ENCODE assay signal across 1 cellular context in genomic region chr11:117232022-117232878, GRCh38.
TF ChIP-seq lines count a peak whose summit lies in the region.

A gene with protein sequence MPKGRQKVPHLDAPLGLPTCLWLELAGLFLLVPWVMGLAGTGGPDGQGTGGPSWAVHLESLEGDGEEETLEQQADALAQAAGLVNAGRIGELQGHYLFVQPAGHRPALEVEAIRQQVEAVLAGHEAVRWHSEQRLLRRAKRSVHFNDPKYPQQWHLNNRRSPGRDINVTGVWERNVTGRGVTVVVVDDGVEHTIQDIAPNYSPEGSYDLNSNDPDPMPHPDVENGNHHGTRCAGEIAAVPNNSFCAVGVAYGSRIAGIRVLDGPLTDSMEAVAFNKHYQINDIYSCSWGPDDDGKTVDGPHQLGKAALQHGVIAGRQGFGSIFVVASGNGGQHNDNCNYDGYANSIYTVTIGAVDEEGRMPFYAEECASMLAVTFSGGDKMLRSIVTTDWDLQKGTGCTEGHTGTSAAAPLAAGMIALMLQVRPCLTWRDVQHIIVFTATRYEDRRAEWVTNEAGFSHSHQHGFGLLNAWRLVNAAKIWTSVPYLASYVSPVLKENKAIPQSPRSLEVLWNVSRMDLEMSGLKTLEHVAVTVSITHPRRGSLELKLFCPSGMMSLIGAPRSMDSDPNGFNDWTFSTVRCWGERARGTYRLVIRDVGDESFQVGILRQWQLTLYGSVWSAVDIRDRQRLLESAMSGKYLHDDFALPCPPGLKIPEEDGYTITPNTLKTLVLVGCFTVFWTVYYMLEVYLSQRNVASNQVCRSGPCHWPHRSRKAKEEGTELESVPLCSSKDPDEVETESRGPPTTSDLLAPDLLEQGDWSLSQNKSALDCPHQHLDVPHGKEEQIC (minus strand): TSS chr11:117232073. CDS start chr11:117229844, 2,229 bp downstream.
Gene RNF214, plus strand, starts transcription at chr11:117232671. Its CDS starts 1,602 bp downstream, at chr11:117234273.

TF ChIP-seq in K562, 482 proteins besides CTCF, POLR2A, EP300 and RAD21 (continued from another document and continues in another):
- TF ChIP-seq, protein P1, sequence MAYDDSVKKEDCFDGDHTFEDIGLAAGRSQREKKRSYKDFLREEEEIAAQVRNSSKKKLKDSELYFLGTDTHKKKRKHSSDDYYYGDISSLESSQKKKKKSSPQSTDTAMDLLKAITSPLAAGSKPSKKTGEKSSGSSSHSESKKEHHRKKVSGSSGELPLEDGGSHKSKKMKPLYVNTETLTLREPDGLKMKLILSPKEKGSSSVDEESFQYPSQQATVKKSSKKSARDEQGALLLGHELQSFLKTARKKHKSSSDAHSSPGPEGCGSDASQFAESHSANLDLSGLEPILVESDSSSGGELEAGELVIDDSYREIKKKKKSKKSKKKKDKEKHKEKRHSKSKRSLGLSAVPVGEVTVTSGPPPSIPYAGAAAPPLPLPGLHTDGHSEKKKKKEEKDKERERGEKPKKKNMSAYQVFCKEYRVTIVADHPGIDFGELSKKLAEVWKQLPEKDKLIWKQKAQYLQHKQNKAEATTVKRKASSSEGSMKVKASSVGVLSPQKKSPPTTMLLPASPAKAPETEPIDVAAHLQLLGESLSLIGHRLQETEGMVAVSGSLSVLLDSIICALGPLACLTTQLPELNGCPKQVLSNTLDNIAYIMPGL (CRISPR knock-in tag; IDR thresholded peaks at IDR 0.05) = 0 out of 2 replicates have a peak, but pooled peaks have one; percentile 37
- no peak for TF ChIP-seq ELF4 (CRISPR knock-in tag; IDR thresholded peaks at IDR 0.05)
- TF ChIP-seq TEAD1 (CRISPR knock-in tag; IDR thresholded peaks at IDR 0.05) = no peak
- no peak for TF ChIP-seq CBX3 (IDR thresholded peaks at IDR 0.05; ENCODE audit: borderline replicate concordance in 1 of 2, low read length in 2 of 2)
- TF ChIP-seq RFX1 (IDR thresholded peaks at IDR 0.05) = no peak
- no peak for TF ChIP-seq USF2 (CRISPR knock-in tag; IDR thresholded peaks at IDR 0.05)
- TF ChIP-seq VEZF1 (CRISPR knock-in tag; IDR thresholded peaks at IDR 0.05) = peak; percentile 92
- TF ChIP-seq ZNF217 (CRISPR knock-in tag; IDR thresholded peaks at IDR 0.05) = no peak
- TF ChIP-seq RCOR1 (IDR thresholded peaks at IDR 0.05; ENCODE audit: borderline replicate concordance in 1 of 2, low read depth in 2 of 2, low read length in 2 of 2) = peak in 1 of 2 experiments; percentile 48; a peak in 2 of 4 replicates
- no peak for TF ChIP-seq NCOA4 (IDR thresholded peaks at IDR 0.05; ENCODE audit: partially characterized antibody)
- TF ChIP-seq PCBP2 (IDR thresholded peaks at IDR 0.05; ENCODE audit: low read depth, low read length, poor library complexity, severe bottlenecking) = no peak
- TF ChIP-seq TCF7L2 (IDR thresholded peaks at IDR 0.05; ENCODE audit: low read depth, low read length) = peak; percentile 48; the same call in 1 of the 2 replicates
- TF ChIP-seq MEF2D (tag; conservative IDR thresholded peaks at IDR 0.05; ENCODE audit: low read depth) = no peak
- no peak for TF ChIP-seq PCBP1 (IDR thresholded peaks at IDR 0.05; ENCODE audit: low read depth, low read length, poor library complexity, severe bottlenecking)
- TF ChIP-seq ZNF316 (IDR thresholded peaks at IDR 0.05) = no peak
- peak; percentile 42 for TF ChIP-seq SP2 (IDR thresholded peaks at IDR 0.05; ENCODE audit: extremely low read depth, low read depth, low read length, poor library complexity, severe bottlenecking)
- TF ChIP-seq, protein P2, sequence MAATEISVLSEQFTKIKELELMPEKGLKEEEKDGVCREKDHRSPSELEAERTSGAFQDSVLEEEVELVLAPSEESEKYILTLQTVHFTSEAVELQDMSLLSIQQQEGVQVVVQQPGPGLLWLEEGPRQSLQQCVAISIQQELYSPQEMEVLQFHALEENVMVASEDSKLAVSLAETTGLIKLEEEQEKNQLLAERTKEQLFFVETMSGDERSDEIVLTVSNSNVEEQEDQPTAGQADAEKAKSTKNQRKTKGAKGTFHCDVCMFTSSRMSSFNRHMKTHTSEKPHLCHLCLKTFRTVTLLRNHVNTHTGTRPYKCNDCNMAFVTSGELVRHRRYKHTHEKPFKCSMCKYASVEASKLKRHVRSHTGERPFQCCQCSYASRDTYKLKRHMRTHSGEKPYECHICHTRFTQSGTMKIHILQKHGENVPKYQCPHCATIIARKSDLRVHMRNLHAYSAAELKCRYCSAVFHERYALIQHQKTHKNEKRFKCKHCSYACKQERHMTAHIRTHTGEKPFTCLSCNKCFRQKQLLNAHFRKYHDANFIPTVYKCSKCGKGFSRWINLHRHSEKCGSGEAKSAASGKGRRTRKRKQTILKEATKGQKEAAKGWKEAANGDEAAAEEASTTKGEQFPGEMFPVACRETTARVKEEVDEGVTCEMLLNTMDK (IDR thresholded peaks at IDR 0.05; ENCODE audit: borderline replicate concordance, insufficient read depth, low read depth, low read length, poor library complexity, severe bottlenecking) = peak; percentile 97
- peak in 1 of 2 experiments; percentile 76; a peak in 1 of 4 replicates for TF ChIP-seq BCLAF1 (IDR thresholded peaks at IDR 0.05; ENCODE audit: borderline replicate concordance in 1 of 2, control insufficient read depth in 1 of 2, low read depth in 2 of 2, low read length in 1 of 2)
- TF ChIP-seq RHOXF2B (CRISPR knock-in tag; conservative IDR thresholded peaks at IDR 0.05) = no peak
- TF ChIP-seq PTBP1 (IDR thresholded peaks at IDR 0.05; ENCODE audit: low read depth, low read length) = no peak
- TF ChIP-seq GABPB1 (CRISPR knock-in tag; IDR thresholded peaks at IDR 0.05) = peak; percentile 40
- TF ChIP-seq YBX1 (IDR thresholded peaks at IDR 0.05) = no peak
- no peak for TF ChIP-seq CHD4 (IDR thresholded peaks at IDR 0.05; ENCODE audit: insufficient read depth, insufficient replicate concordance, low read depth, low read length, poor library complexity, severe bottlenecking)
- TF ChIP-seq RBM25 (IDR thresholded peaks at IDR 0.05; ENCODE audit: low read depth, low read length, severe bottlenecking) = peak; percentile 66
- TF ChIP-seq RNF219 (CRISPR knock-in tag; IDR thresholded peaks at IDR 0.05) = no peak
- TF ChIP-seq ERF (CRISPR knock-in tag; IDR thresholded peaks at IDR 0.05) = 0 out of 2 replicates have a peak, but pooled peaks have one; percentile 24
- TF ChIP-seq ELF2 (CRISPR knock-in tag; IDR thresholded peaks at IDR 0.05) = no peak
- TF ChIP-seq, protein P3, sequence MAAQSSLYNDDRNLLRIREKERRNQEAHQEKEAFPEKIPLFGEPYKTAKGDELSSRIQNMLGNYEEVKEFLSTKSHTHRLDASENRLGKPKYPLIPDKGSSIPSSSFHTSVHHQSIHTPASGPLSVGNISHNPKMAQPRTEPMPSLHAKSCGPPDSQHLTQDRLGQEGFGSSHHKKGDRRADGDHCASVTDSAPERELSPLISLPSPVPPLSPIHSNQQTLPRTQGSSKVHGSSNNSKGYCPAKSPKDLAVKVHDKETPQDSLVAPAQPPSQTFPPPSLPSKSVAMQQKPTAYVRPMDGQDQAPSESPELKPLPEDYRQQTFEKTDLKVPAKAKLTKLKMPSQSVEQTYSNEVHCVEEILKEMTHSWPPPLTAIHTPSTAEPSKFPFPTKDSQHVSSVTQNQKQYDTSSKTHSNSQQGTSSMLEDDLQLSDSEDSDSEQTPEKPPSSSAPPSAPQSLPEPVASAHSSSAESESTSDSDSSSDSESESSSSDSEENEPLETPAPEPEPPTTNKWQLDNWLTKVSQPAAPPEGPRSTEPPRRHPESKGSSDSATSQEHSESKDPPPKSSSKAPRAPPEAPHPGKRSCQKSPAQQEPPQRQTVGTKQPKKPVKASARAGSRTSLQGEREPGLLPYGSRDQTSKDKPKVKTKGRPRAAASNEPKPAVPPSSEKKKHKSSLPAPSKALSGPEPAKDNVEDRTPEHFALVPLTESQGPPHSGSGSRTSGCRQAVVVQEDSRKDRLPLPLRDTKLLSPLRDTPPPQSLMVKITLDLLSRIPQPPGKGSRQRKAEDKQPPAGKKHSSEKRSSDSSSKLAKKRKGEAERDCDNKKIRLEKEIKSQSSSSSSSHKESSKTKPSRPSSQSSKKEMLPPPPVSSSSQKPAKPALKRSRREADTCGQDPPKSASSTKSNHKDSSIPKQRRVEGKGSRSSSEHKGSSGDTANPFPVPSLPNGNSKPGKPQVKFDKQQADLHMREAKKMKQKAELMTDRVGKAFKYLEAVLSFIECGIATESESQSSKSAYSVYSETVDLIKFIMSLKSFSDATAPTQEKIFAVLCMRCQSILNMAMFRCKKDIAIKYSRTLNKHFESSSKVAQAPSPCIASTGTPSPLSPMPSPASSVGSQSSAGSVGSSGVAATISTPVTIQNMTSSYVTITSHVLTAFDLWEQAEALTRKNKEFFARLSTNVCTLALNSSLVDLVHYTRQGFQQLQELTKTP (IDR thresholded peaks at IDR 0.05; ENCODE audit: low read depth in 1 of 2, partially characterized antibody in 2 of 2) = no peak
- TF ChIP-seq GABPA (tag; conservative IDR thresholded peaks at IDR 0.05; ENCODE audit: low read depth) = peak; percentile 92
- TF ChIP-seq BMI1 (IDR thresholded peaks at IDR 0.05; ENCODE audit: low read length) = 0 out of 2 replicates have a peak, but pooled peaks have one; percentile 6
- TF ChIP-seq NR1H2 (CRISPR knock-in tag; IDR thresholded peaks at IDR 0.05) = no peak
- no peak for TF ChIP-seq NFXL1 (CRISPR knock-in tag; IDR thresholded peaks at IDR 0.05)
- TF ChIP-seq MAFG (tag; conservative IDR thresholded peaks at IDR 0.05) = no peak
- TF ChIP-seq SMAD4 (CRISPR knock-in tag; conservative IDR thresholded peaks at IDR 0.05) = peak; percentile 93
- no peak for TF ChIP-seq FOXJ3 (CRISPR knock-in tag; IDR thresholded peaks at IDR 0.05)
- no peak for TF ChIP-seq GATA2 (CRISPR knock-in tag; IDR thresholded peaks at IDR 0.05)
- TF ChIP-seq TAL1 (IDR thresholded peaks at IDR 0.05) = no peak
